ENCODE assay signal across 26 cellular contexts in genomic region chr6:48891308-48891707, GRCh38.
"Had no signal": no experiment of that assay in that cellular context is flagged by ENCODE, and none has a peak within 500 bp of the region (broad histone marks: within the 10 kb centered on the region; RNA-seq: fewer than 3 reads in every experiment).

No MANE protein-coding gene starts in this region.

- H3K9me3 ChIP-seq: colonic mucosa, esophagus muscularis mucosa, esophagus squamous epithelium, gastrocnemius medialis, gastroesophageal sphincter, heart right ventricle had no signal

- FAIRE-seq: colon, endothelial cell of umbilical vein had no signal

- H3K27me3 ChIP-seq: colonic mucosa, dorsolateral prefrontal cortex, esophagus muscularis mucosa, esophagus squamous epithelium, foreskin keratinocyte, gastrocnemius medialis, gastroesophageal sphincter, heart left ventricle, heart right ventricle had no signal

- H3K4me3 ChIP-seq: colonic mucosa, coronary artery, dorsolateral prefrontal cortex, esophagus muscularis mucosa, esophagus squamous epithelium, gastrocnemius medialis, gastroesophageal sphincter, heart left ventricle, heart right ventricle had no signal

- H3K27ac ChIP-seq: colonic mucosa, coronary artery, dorsolateral prefrontal cortex, epithelial cell of prostate, esophagus muscularis mucosa, esophagus squamous epithelium, foreskin keratinocyte, gastrocnemius medialis, gastroesophageal sphincter, heart left ventricle, heart right ventricle had no signal

- H3K4me1 ChIP-seq: colonic mucosa, esophagus muscularis mucosa, esophagus squamous epithelium, foreskin keratinocyte, gastrocnemius medialis, gastroesophageal sphincter, heart left ventricle, heart right ventricle had no signal

- DNase-seq: colonic mucosa; cortex of kidney; dermis blood vessel endothelial cell; dorsolateral prefrontal cortex; effector CD4-positive, alpha-beta T cell; effector CD8-positive, alpha-beta T cell; effector memory CD4-positive, alpha-beta T cell; effector memory CD8-positive, alpha-beta T cell; endodermal cell; erythroblast; esophagus squamous epithelium; foreskin fibroblast; foreskin keratinocyte; foreskin melanocyte; gastrocnemius medialis; glutamatergic neuron; head of caudate nucleus; heart left ventricle; heart right ventricle had no signal

- H3K36me3 ChIP-seq: colonic mucosa, esophagus muscularis mucosa, esophagus squamous epithelium, gastrocnemius medialis, gastroesophageal sphincter, heart left ventricle, heart right ventricle had no signal

- ATAC-seq: effector memory CD8-positive, alpha-beta T cell; esophagus mucosa; foreskin keratinocyte; gastrocnemius medialis; gastroesophageal sphincter; heart left ventricle; heart right ventricle had no signal
